ENCODE assay signal across 21 cellular contexts in genomic region chr17:28117304-28117703, GRCh38.
DNase-seq lines count a peak whose midpoint lies in the region; ATAC-seq, FAIRE-seq and TF ChIP-seq lines count a peak whose summit lies in the region.
"Had no signal": no experiment of that assay in that cellular context is flagged by ENCODE, and none has a peak within 500 bp of the region (broad histone marks: within the 10 kb centered on the region; RNA-seq: fewer than 3 reads in every experiment).

No MANE protein-coding gene starts in this region.

- H3K4me1 Mint-ChIP-seq in CD8-positive, alpha-beta T cell (ENCODE audit: low read depth), result peaks cover 43% of the 10 kb centered on the region
- H3K4me1 Mint-ChIP-seq in stimulated activated naive B cell treated with anti-CD40 and anti-IgM and Interleukin-4, amounts not matched to agents 10 μg/mL and 1 μg/mL and 100 μg/mL, for 72 hours, result peaks cover 8 to 12% of the 10 kb centered on the region in 2 donors

- H2AFZ ChIP-seq in DND-41 (ENCODE audit: low read depth, low read length) (no peak overlapping the region), KMS-11 (ENCODE audit: low read depth) (no peak overlapping the region), K562 (ENCODE audit: low read depth, low read length) (no peak overlapping the region), parathyroid adenoma (no peak overlapping the region)

- no peak overlapping the region for H3K4me3 Mint-ChIP-seq in CD8-positive, alpha-beta T cell
- H3K4me3 Mint-ChIP-seq in stimulated activated naive B cell treated with anti-CD40 and anti-IgM and Interleukin-4, amounts not matched to agents 10 μg/mL and 1 μg/mL and 100 μg/mL, for 72 hours, result no peak overlapping the region
- H3K4me3 Mint-ChIP-seq: B cell had no signal

- H3K36me3 ChIP-seq in DND-41 (ENCODE audit: insufficient read depth, low read length) (no peaks in the 10 kb centered on the region), KMS-11 (ENCODE audit: insufficient read depth) (no peaks in the 10 kb centered on the region), K562 (ENCODE audit: control insufficient read depth, insufficient read depth, low read length) (peaks cover under 1% of the 10 kb centered on the region; the same call in 2 of the 3 replicates), parathyroid adenoma (ENCODE audit: control insufficient read depth, insufficient read depth, low read length) (no peaks in the 10 kb centered on the region)
- H3K36me3 ChIP-seq in CD8-positive, alpha-beta T cell (ENCODE audit: insufficient read depth, low read length), result no peaks in the 10 kb centered on the region
- H3K36me3 ChIP-seq: HAP-1, SJSA1 had no signal

- intact Hi-C loops in K562 (cut with micrococcal nuclease), result no loop called here
- intact Hi-C loops in CD8-positive, alpha-beta T cell (cut with DNase I, micrococcal nuclease), result loop anchor here in 1 of 2 experiments (5.0 kb wide), 1 partner anchor 75 kb away; the partner anchor contains the start of gene NLK

- no peak for TF ChIP-seq RAD21 in K562 (CRISPR knock-in tag; conservative IDR thresholded peaks at IDR 0.05 in 1 of 2, IDR thresholded peaks at IDR 0.05 in 1 of 2)

- H3K27ac Mint-ChIP-seq in CD8-positive, alpha-beta T cell, result no peak overlapping the region
- no peak overlapping the region for H3K27ac Mint-ChIP-seq in stimulated activated naive B cell treated with anti-CD40 and anti-IgM and Interleukin-4, amounts not matched to agents 10 μg/mL and 1 μg/mL and 100 μg/mL, for 72 hours

- H3K36me3 Mint-ChIP-seq in CD8-positive, alpha-beta T cell, result peaks cover 3% of the 10 kb centered on the region
- H3K36me3 Mint-ChIP-seq in stimulated activated naive B cell treated with anti-CD40 and anti-IgM and Interleukin-4, amounts not matched to agents 10 μg/mL and 1 μg/mL and 100 μg/mL, for 72 hours, result peaks cover 0 to 2% of the 10 kb centered on the region in 2 donors

- H4K20me1 ChIP-seq in DND-41 (ENCODE audit: insufficient read depth, low read length), result no peaks in the 10 kb centered on the region
- H4K20me1 ChIP-seq in KMS-11 (ENCODE audit: insufficient read depth), result no peaks in the 10 kb centered on the region
- H4K20me1 ChIP-seq in K562 (replicated peaks; ENCODE audit: control insufficient read depth, insufficient read depth, low read length), result no peaks in the 10 kb centered on the region

- no TSS peak for BruUV-seq in K562 (replicated peaks; lab: Mats Ljungman, UMichigan)

- no peak for DNase-seq in DND-41
- no peak for DNase-seq in K562 (ENCODE audit: extremely low read depth in 1 of 4, low spot score in 3 of 4)
- no peak for DNase-seq in CD8-positive, alpha-beta T cell
- DNase-seq in stimulated activated naive B cell treated with anti-CD40 and anti-IgM and Interleukin-4, amounts not matched to agents 10 μg/mL and 1 μg/mL and 100 μg/mL, for 72 hours, result no peak
- DNase-seq in HTR-8/SVneo (ENCODE audit: insufficient read length, low spot score), result no peak
- DNase-seq: DMS153, GOT3, IMR-90, MV-4-11, NCI-H1105, NCI-H146, NCI-H1930, NCI-H446, Right ventricle myocardium superior, RPMI8226, T-cell had no signal

- H3K4me3 ChIP-seq in DND-41 (ENCODE audit: low read depth in 1 of 2, low read length in 2 of 2) (no peak overlapping the region), KMS-11 (IDR thresholded peaks at IDR 0.05; ENCODE audit: insufficient read depth, low read depth, low read length) (no peak overlapping the region), K562 (no peak overlapping the region), parathyroid adenoma (ENCODE audit: low read depth, low read length) (peak overlapping the region; percentile 38)
- no peak overlapping the region for H3K4me3 ChIP-seq in CD8-positive, alpha-beta T cell (ENCODE audit: low read depth, low read length)
- H3K4me3 ChIP-seq: HAP-1, SJSA1 had no signal

- no peak for TF ChIP-seq POLR2A in K562 (conservative IDR thresholded peaks at IDR 0.05)

- TF ChIP-seq CTCF in DND-41 (IDR thresholded peaks at IDR 0.05; ENCODE audit: borderline replicate concordance, extremely low read depth, low read length, poor library complexity, severe bottlenecking) (no peak), KMS-11 (conservative IDR thresholded peaks at IDR 0.05; ENCODE audit: low read depth, low read length) (no peak), K562 (IDR thresholded peaks at IDR 0.05 in 2 of 3, conservative IDR thresholded peaks at IDR 0.05 in 1 of 3; ENCODE audit: insufficient read depth in 2 of 3, low read depth in 1 of 3, low read length in 3 of 3) (no peak), parathyroid adenoma (IDR thresholded peaks at IDR 0.05) (no peak)
- no peak for TF ChIP-seq CTCF in CD8-positive, alpha-beta T cell (IDR thresholded peaks at IDR 0.05)

- FAIRE-seq in K562 (lab: Jason Lieb, UNC) (no peak), HTR-8/SVneo (lab: Jason Lieb, UNC) (no peak)

- H3K4me1 ChIP-seq in DND-41 (ENCODE audit: insufficient read depth, low read length), result peaks cover 25% of the 10 kb centered on the region
- peaks cover 34% of the 10 kb centered on the region for H3K4me1 ChIP-seq in KMS-11 (ENCODE audit: low read depth, poor library complexity, severe bottlenecking)
- peaks cover 8 to 25% of the 10 kb centered on the region in 2 experiments; a peak in 4 of 5 replicates for H3K4me1 ChIP-seq in K562 (replicated peaks in 1 of 2; ENCODE audit: control insufficient read depth in 2 of 2, insufficient read depth in 2 of 2, low read length in 2 of 2)
- peaks cover 17% of the 10 kb centered on the region for H3K4me1 ChIP-seq in parathyroid adenoma
- peaks cover 13% of the 10 kb centered on the region for H3K4me1 ChIP-seq in CD8-positive, alpha-beta T cell (ENCODE audit: insufficient read depth, low read length)

- in situ Hi-C loops in K562 (cut with MboI), result no loop called here

- no peaks in the 10 kb centered on the region for H3K9me1 ChIP-seq in K562 (ENCODE audit: control insufficient read depth, insufficient read depth, low read length)

- no peak overlapping the region for H3K27ac ChIP-seq in DND-41 (ENCODE audit: low read length)
- H3K27ac ChIP-seq in KMS-11, result no peak overlapping the region
- H3K27ac ChIP-seq in K562 (ENCODE audit: extremely low read depth, low read depth, low read length), result no peak overlapping the region
- no peak overlapping the region for H3K27ac ChIP-seq in parathyroid adenoma
- no peak overlapping the region for H3K27ac ChIP-seq in CD8-positive, alpha-beta T cell (ENCODE audit: low read depth, low read length)
- H3K27ac ChIP-seq: SJSA1 had no signal

- POLR2A ChIA-PET in K562 (lab: Yijun Ruan, JAX), result interaction anchor here (1.0 kb wide), 1 partner anchor 12 kb away, joined by 3 read pairs; no protein-coding TSS in a partner anchor
- POLR2A ChIA-PET in CD8-positive, alpha-beta T cell (lab: Charles Lee), result no interaction called here

- no peaks in the 10 kb centered on the region for H3K9me3 Mint-ChIP-seq in CD8-positive, alpha-beta T cell
- H3K9me3 Mint-ChIP-seq in stimulated activated naive B cell treated with anti-CD40 and anti-IgM and Interleukin-4, amounts not matched to agents 10 μg/mL and 1 μg/mL and 100 μg/mL, for 72 hours, result no peaks in the 10 kb centered on the region
- H3K9me3 Mint-ChIP-seq: T-cell had no signal

- ATAC-seq in DND-41 (ENCODE audit: insufficient read depth, low read depth) (no peak), K562 (peak; percentile 34; the same call in 1 of the 3 replicates)
- no peak for ATAC-seq in CD8-positive, alpha-beta T cell
- no peak for ATAC-seq in stimulated activated naive B cell treated with anti-CD40 and anti-IgM and Interleukin-4, amounts not matched to agents 10 μg/mL and 1 μg/mL and 100 μg/mL, for 72 hours (replicated peaks)
- ATAC-seq: T-cell had no signal

- H3K27me3 Mint-ChIP-seq in CD8-positive, alpha-beta T cell (ENCODE audit: low read depth), result no peaks in the 10 kb centered on the region
- H3K27me3 Mint-ChIP-seq in stimulated activated naive B cell treated with anti-CD40 and anti-IgM and Interleukin-4, amounts not matched to agents 10 μg/mL and 1 μg/mL and 100 μg/mL, for 72 hours, result no peaks in the 10 kb centered on the region
- H3K27me3 Mint-ChIP-seq: B cell, T-cell had no signal

- no peaks in the 10 kb centered on the region for H3K79me2 ChIP-seq in DND-41 (ENCODE audit: insufficient read depth, low read length)
- H3K79me2 ChIP-seq in KMS-11 (ENCODE audit: insufficient read depth, low read depth), result no peaks in the 10 kb centered on the region
- peaks cover 37% of the 10 kb centered on the region for H3K79me2 ChIP-seq in K562 (ENCODE audit: control insufficient read depth, insufficient read depth, low read length)
- peaks cover 8% of the 10 kb centered on the region for H3K79me2 ChIP-seq in parathyroid adenoma

- H3K9me3 ChIP-seq in DND-41 (ENCODE audit: insufficient read depth, low read length, severe bottlenecking), result no peaks in the 10 kb centered on the region
- H3K9me3 ChIP-seq in K562 (replicated peaks; ENCODE audit: control insufficient read depth, insufficient read depth, low read depth, low read length), result no peaks in the 10 kb centered on the region
- no peaks in the 10 kb centered on the region for H3K9me3 ChIP-seq in parathyroid adenoma (ENCODE audit: control insufficient read depth, low read length)
- no peaks in the 10 kb centered on the region for H3K9me3 ChIP-seq in CD8-positive, alpha-beta T cell (ENCODE audit: low read length)
- H3K9me3 ChIP-seq: HAP-1, SJSA1 had no signal

- peak overlapping the region; percentile 42; the same call in 1 of the 2 replicates for H3K4me2 ChIP-seq in DND-41 (ENCODE audit: insufficient read depth, low read length)
- H3K4me2 ChIP-seq in KMS-11, result peak overlapping the region; percentile 85; the same call in 1 of the 2 replicates
- no peak overlapping the region; the same call in 1 of the 2 replicates for H3K4me2 ChIP-seq in K562 (ENCODE audit: insufficient read depth, low read length)
- peak overlapping the region; percentile 49 for H3K4me2 ChIP-seq in parathyroid adenoma (ENCODE audit: low read length)

- no peak overlapping the region for H3K9ac ChIP-seq in DND-41 (ENCODE audit: low read depth, low read length)
- H3K9ac ChIP-seq in KMS-11, result no peak overlapping the region
- no peak overlapping the region for H3K9ac ChIP-seq in K562 (ENCODE audit: insufficient read depth in 1 of 2, low read depth in 2 of 2, low read length in 2 of 2)
- H3K9ac ChIP-seq in parathyroid adenoma, result no peak overlapping the region

- H3K27me3 ChIP-seq in DND-41 (ENCODE audit: insufficient read depth, low read length, poor library complexity), result no peaks in the 10 kb centered on the region
- H3K27me3 ChIP-seq in KMS-11 (ENCODE audit: insufficient read depth, low read depth), result no peaks in the 10 kb centered on the region
- H3K27me3 ChIP-seq in K562 (ENCODE audit: control insufficient read depth in 2 of 2, insufficient read depth in 2 of 2, low read length in 2 of 2), result no peaks in the 10 kb centered on the region
- H3K27me3 ChIP-seq in parathyroid adenoma (ENCODE audit: control insufficient read depth, insufficient read depth, low read length), result no peaks in the 10 kb centered on the region
- no peaks in the 10 kb centered on the region for H3K27me3 ChIP-seq in CD8-positive, alpha-beta T cell (ENCODE audit: insufficient read depth, low read length)
- H3K27me3 ChIP-seq: SJSA1 had no signal

- TF ChIP-seq EP300 in K562 (IDR thresholded peaks at IDR 0.05; ENCODE audit: low read length), result no peak

- CTCF ChIA-PET in K562 (lab: Yijun Ruan, JAX; ENCODE audit: low intra/inter-chr PET ratio), result interaction anchor here (0.5 kb wide), 1 partner anchor 14 kb away, joined by 6 read pairs; no protein-coding TSS in a partner anchor
- CTCF ChIA-PET in CD8-positive, alpha-beta T cell (lab: Charles Lee), result no interaction called here

TF ChIP-seq in K562, 482 proteins besides CTCF, POLR2A, EP300 and RAD21 (continues in another document):
- no peak for TF ChIP-seq ERF (CRISPR knock-in tag; IDR thresholded peaks at IDR 0.05)
- TF ChIP-seq TRIM28 (IDR thresholded peaks at IDR 0.05), result no peak
